ENCODE assay signal across 11 cellular contexts in genomic region chr14:60650382-60650961, GRCh38. TPM values are rescaled to one million over a fixed set of nuclear protein-coding genes. Genes with fewer than 3 reads are reported as not detected.
DNase-seq lines count a peak whose midpoint lies in the region; ATAC-seq and TF ChIP-seq lines count a peak whose summit lies in the region.
"Had no signal": no experiment of that assay in that cellular context is flagged by ENCODE, and none has a peak within 500 bp of the region (broad histone marks: within the 10 kb centered on the region; RNA-seq: fewer than 3 reads in every experiment).

No MANE protein-coding gene starts in this region.

- no peaks in the 10 kb centered on the region for H3K9me3 ChIP-seq in iPS-20b (ENCODE audit: insufficient read depth, low read depth, low read length)

- no peak overlapping the region for H3K27ac ChIP-seq in iPS-20b (ENCODE audit: low read length)

- CTCF ChIA-PET in HEK293T (lab: Yijun Ruan, JAX) = interaction anchor here (0.6 to 0.9 kb wide), 2 partner anchors 15 to 329 kb away, joined by 3 read pairs; no protein-coding TSS in a partner anchor

- in situ Hi-C loops in KBM-7 (cut with MboI; ENCODE audit: low pct_unique_long_range_greater_than_20kb, low sequenced_read_pairs) = no loop called here
- in situ Hi-C loops in G401 (cut with HindIII; ENCODE audit: low sequenced_read_pairs) = loop anchor here (10.0 kb wide), 1 partner anchor 374 kb away; no protein-coding TSS in a partner anchor

- H3K4me1 ChIP-seq in iPS-20b (ENCODE audit: insufficient read depth, low read length) = peaks cover 13% of the 10 kb centered on the region

- H3K27me3 ChIP-seq in iPS-20b (ENCODE audit: insufficient read depth, low read length) = peaks cover 100% of the 10 kb centered on the region

- no peak for DNase-seq in AG09309 (ENCODE audit: low read depth)
- no peak for DNase-seq in HEK293T (ENCODE audit: extremely low spot score)
- peak; percentile 51 for DNase-seq in SW480 (ENCODE audit: low spot score)
- DNase-seq in T-helper 9 cell = no peak
- DNase-seq in KBM-7 = no peak
- no peak for DNase-seq in G401 (ENCODE audit: low spot score)
- DNase-seq: activated CD8-positive, alpha-beta memory T cell treated with anti-CD3 and anti-CD28 coated beads, Interleukin-2, amount 10 ng/mL, durations not matched to agents 7 days and 5 days; stimulated activated CD4-positive, alpha-beta T cell treated with anti-CD3 and anti-CD28 coated beads, Interleukin-4, amount 100 ng/mL, for 4 hours had no signal

- POLR2A ChIA-PET in HEK293T (lab: Yijun Ruan, JAX) = interaction anchor here (0.9 to 3.2 kb wide), 12 partner anchors 9 to 402 kb away, joined by 4 to 28 read pairs (median 6); partner anchors contain the start of genes PPM1A, SIX4, SLC38A6 and TRMT5

- no peak overlapping the region for H3K9ac ChIP-seq in iPS-20b (ENCODE audit: low read depth, low read length)

- no peak for TF ChIP-seq CTCF in AG09309 (IDR thresholded peaks at IDR 0.05; ENCODE audit: control insufficient read depth, insufficient read depth, low read depth, low read length, missing control alignments)

- H3K4me3 ChIP-seq in AG09309 (ENCODE audit: control insufficient read depth, low read depth, low read length) = peak overlapping the region; percentile 81
- H3K4me3 ChIP-seq in iPS-20b (ENCODE audit: low read length) = peak overlapping the region; percentile 58; the same call in 1 of the 2 replicates
- H3K4me3 ChIP-seq: lung had no signal

- no peak for ATAC-seq in activated CD4-positive, CD25-positive, alpha-beta regulatory T cell treated with anti-CD3 and anti-CD28 coated beads, Interleukin-2, amount 50 U/mL, for 24 hours
- ATAC-seq: activated CD8-positive, alpha-beta memory T cell treated with anti-CD3 and anti-CD28 coated beads, Interleukin-2, amount 10 ng/mL, durations not matched to agents 7 days and 5 days had no signal

- H3K36me3 ChIP-seq in iPS-20b (ENCODE audit: insufficient read depth, low read depth, low read length) = no peaks in the 10 kb centered on the region

TF ChIP-seq in HEK293T, 16 proteins besides CTCF, POLR2A, EP300 and RAD21:
- peak; percentile 72 for TF ChIP-seq CTBP1 (IDR thresholded peaks at IDR 0.05; ENCODE audit: borderline replicate concordance)
- TF ChIP-seq SP1 (IDR thresholded peaks at IDR 0.05) = no peak
- TF ChIP-seq PKNOX1 (IDR thresholded peaks at IDR 0.05) = no peak
- no peak for TF ChIP-seq FOXA1 (IDR thresholded peaks at IDR 0.05)
- no peak for TF ChIP-seq NFRKB (IDR thresholded peaks at IDR 0.05)
- TF ChIP-seq LEF1 (IDR thresholded peaks at IDR 0.05; ENCODE audit: borderline replicate concordance) = no peak
- no peak for TF ChIP-seq ELF4 (IDR thresholded peaks at IDR 0.05)
- no peak for TF ChIP-seq L3MBTL2 (conservative IDR thresholded peaks at IDR 0.05)

RNA-seq across cellular contexts. Expression of gene SIX1, which starts 1.2 kb away (rescaled TPM):
- total RNA-seq in G401 (2014; rRNA removed; shearing (Covaris generic)) = 0.31 and 0.58 TPM in 2 replicates
